9 cellular contexts compared by ENCODE assay signal in the genomic region with DNA sequence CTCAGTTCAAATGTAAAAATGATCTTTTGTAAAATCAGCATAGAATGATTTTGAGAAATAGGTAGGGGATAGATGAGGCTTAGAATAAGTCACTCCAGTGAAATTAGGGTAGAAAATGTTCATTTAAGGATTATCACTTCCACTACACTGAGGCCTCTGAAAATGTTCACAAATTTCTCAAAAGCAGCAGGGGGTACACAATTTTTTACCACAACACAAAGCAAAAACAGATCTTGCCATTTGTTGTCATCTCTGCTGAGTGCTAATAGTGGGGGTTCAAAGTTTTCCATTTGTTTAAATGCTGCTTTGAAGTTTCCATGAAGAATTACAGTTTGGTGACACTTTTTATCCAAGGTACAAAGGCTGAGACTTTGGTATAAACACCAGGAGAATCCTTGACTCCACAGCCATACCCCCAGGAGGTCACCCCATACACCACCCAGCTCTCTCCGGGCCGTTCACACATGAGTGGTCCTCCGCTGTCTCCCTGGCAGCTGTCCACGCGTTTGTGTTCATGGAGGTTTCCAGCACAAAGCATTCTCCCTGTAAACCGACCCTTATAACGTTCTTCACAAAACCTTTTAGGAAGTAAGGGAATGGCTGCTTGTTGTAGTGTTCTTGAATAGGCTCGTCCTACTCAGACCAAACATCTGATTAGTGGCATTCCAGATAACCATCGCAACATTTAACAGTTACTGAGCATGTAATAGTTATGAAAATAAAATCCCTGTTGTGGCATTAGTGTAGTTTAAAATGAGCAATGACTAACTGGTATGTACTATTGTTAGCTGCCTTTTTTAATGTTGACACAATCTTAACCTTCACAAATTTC.
DNase-seq lines count a peak whose midpoint lies in the region; ATAC-seq and TF ChIP-seq lines count a peak whose summit lies in the region.
"Had no signal": no experiment of that assay in that cellular context is flagged by ENCODE, and none has a peak within 500 bp of the region (broad histone marks: within the 10 kb centered on the region; RNA-seq: fewer than 3 reads in every experiment).

No MANE protein-coding gene starts in this region.

- peaks cover 28% of the 10 kb centered on the region for H3K79me2 ChIP-seq in OCI-LY3 (ENCODE audit: low read length)

- TF ChIP-seq CTCF in OCI-LY3 (IDR thresholded peaks at IDR 0.05; ENCODE audit: low read depth, low read length) = no peak

- H3K4me2 ChIP-seq in OCI-LY3 (ENCODE audit: low read length) = peak overlapping the region; percentile 96

- peak overlapping the region; percentile 84 for H3K27ac ChIP-seq in OCI-LY3 (ENCODE audit: low read length)

- H3K4me1 Mint-ChIP-seq in activated naive CD4-positive, alpha-beta T cell treated with anti-CD3 and anti-CD28 coated beads for 36 hours (ENCODE audit: low read depth) = peaks cover 22% of the 10 kb centered on the region

- intact Hi-C loops in activated naive CD4-positive, alpha-beta T cell treated with anti-CD3 and anti-CD28 coated beads for 36 hours (cut with micrococcal nuclease) = loop anchor here (1.0 kb wide), 2 partner anchors 71 to 608 kb away; a partner anchor contains a TSS

- peak; percentile 58 for TF ChIP-seq POLR2A in erythroblast (IDR thresholded peaks at IDR 0.05; ENCODE audit: low read length)

- H3K36me3 ChIP-seq in OCI-LY3 (replicated peaks; ENCODE audit: low read depth, low read length) = peaks cover 37% of the 10 kb centered on the region

- H3K27ac Mint-ChIP-seq in activated naive CD4-positive, alpha-beta T cell treated with anti-CD3 and anti-CD28 coated beads for 36 hours = peak overlapping the region; percentile 43
- H3K27ac Mint-ChIP-seq: dendritic cell treated with granulocyte-macrophage colony-stimulating factor and Interleukin-4, amounts not matched to agents 40 ng/mL and 50 ng/mL, for 4 days had no signal

- H3K4me1 ChIP-seq in OCI-LY3 (ENCODE audit: low read length) = peaks cover 61% of the 10 kb centered on the region

- peak overlapping the region; percentile 87 for H3K4me3 Mint-ChIP-seq in activated naive CD4-positive, alpha-beta T cell treated with anti-CD3 and anti-CD28 coated beads for 36 hours
- H3K4me3 Mint-ChIP-seq: dendritic cell treated with granulocyte-macrophage colony-stimulating factor and Interleukin-4, amounts not matched to agents 40 ng/mL and 50 ng/mL, for 4 days had no signal

- no peak for ATAC-seq in stimulated activated naive CD8-positive, alpha-beta T cell treated with anti-CD3 and anti-CD28 coated beads, Interleukin-15, Interleukin-2, amounts not matched to agents 100 U/mL and 50 U/mL, for 24 hours

- DNase-seq in activated naive CD4-positive, alpha-beta T cell treated with anti-CD3 and anti-CD28 coated beads for 36 hours = no peak
- no peak for DNase-seq in activated naive CD4-positive, alpha-beta T cell treated with Interleukin-2 at 50 U/mL for 16 hours
- DNase-seq in erythroblast (lab: John Stamatoyannopoulos, UW) = peak; percentile 7
- DNase-seq in stimulated activated naive CD8-positive, alpha-beta T cell treated with anti-CD3 and anti-CD28 coated beads, Interleukin-15, Interleukin-2, amounts not matched to agents 100 U/mL and 50 U/mL, for 24 hours = peak; percentile 31
- DNase-seq in middle frontal gyrus (ENCODE audit: extremely low spot score, low spot score) = no peak
- no peak for DNase-seq in globus pallidus (ENCODE audit: low spot score)
- no peak for DNase-seq in GDM1 (lab: John Stamatoyannopoulos, UW)

- H2AFZ ChIP-seq in OCI-LY3 (ENCODE audit: low read depth, low read length) = no peak overlapping the region

- H3K9me3 ChIP-seq in OCI-LY3 (ENCODE audit: insufficient read depth, low read length) = no peaks in the 10 kb centered on the region

- no peaks in the 10 kb centered on the region for H3K27me3 ChIP-seq in OCI-LY3 (ENCODE audit: low read depth, low read length)

- peaks cover 40% of the 10 kb centered on the region for H3K36me3 Mint-ChIP-seq in activated naive CD4-positive, alpha-beta T cell treated with anti-CD3 and anti-CD28 coated beads for 36 hours (ENCODE audit: low read depth)

- no peaks in the 10 kb centered on the region for H3K27me3 Mint-ChIP-seq in activated naive CD4-positive, alpha-beta T cell treated with anti-CD3 and anti-CD28 coated beads for 36 hours (ENCODE audit: low read depth)
- H3K27me3 Mint-ChIP-seq: dendritic cell treated with granulocyte-macrophage colony-stimulating factor and Interleukin-4, amounts not matched to agents 40 ng/mL and 50 ng/mL, for 4 days had no signal

- H3K9me3 Mint-ChIP-seq in activated naive CD4-positive, alpha-beta T cell treated with anti-CD3 and anti-CD28 coated beads for 36 hours = no peaks in the 10 kb centered on the region
- H3K9me3 Mint-ChIP-seq: dendritic cell treated with granulocyte-macrophage colony-stimulating factor and Interleukin-4, amounts not matched to agents 40 ng/mL and 50 ng/mL, for 4 days had no signal

- CTCF ChIA-PET in activated naive CD4-positive, alpha-beta T cell treated with anti-CD3 and anti-CD28 coated beads for 36 hours (lab: Charles Lee) = interaction anchor here (0.6 kb wide), 1 partner anchor 16 kb away, joined by 6 read pairs; no protein-coding TSS in a partner anchor

- peak overlapping the region; percentile 99 for H3K9ac ChIP-seq in OCI-LY3 (ENCODE audit: low read length)

- H4K20me1 ChIP-seq in OCI-LY3 (ENCODE audit: insufficient read depth, low read length) = peaks cover 8% of the 10 kb centered on the region

- H3K4me3 ChIP-seq in OCI-LY3 (ENCODE audit: low read length) = no peak overlapping the region

Comparison
In these comparisons a context has a peak if more than half of its experiments do, and no peak if none do; other contexts are left out.
1. DNase-seq: peak in erythroblast (2 of 2) and stimulated activated naive CD8-positive, alpha-beta T cell treated with anti-CD3 and anti-CD28 coated beads, Interleukin-15, Interleukin-2, amounts not matched to agents 100 U/mL and 50 U/mL, for 24 hours (single experiment); none in activated naive CD4-positive, alpha-beta T cell treated with anti-CD3 and anti-CD28 coated beads for 36 hours (single experiment), activated naive CD4-positive, alpha-beta T cell treated with Interleukin-2 at 50 U/mL for 16 hours (single experiment), middle frontal gyrus (single experiment), globus pallidus (single experiment) and GDM1 (single experiment).